ENCODE assay signal across 1 cellular context in the genomic region with DNA sequence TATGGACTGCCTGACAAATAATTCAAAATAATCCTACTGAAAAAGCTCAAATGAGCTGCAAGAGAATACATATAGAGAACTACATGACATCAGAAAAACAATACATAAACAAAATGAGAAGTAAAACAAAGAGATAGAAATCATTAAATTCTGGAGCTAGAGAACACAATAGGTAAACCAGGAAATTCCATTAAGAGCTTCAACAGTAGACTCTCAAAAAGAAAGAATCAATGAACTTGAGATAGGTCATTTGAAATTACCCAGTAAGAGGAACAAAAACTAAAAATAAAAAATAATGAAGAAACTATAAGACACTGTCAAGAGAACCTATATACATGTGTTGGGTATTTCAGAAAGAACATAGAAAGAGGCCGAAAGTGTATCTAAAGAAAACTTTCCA.
TF ChIP-seq lines count a peak whose summit lies in the region.

No MANE protein-coding gene starts in this region.

TF ChIP-seq in SK-N-SH, 30 proteins besides CTCF, POLR2A, EP300 and RAD21 (continued from another document):
- TF ChIP-seq, protein P1, sequence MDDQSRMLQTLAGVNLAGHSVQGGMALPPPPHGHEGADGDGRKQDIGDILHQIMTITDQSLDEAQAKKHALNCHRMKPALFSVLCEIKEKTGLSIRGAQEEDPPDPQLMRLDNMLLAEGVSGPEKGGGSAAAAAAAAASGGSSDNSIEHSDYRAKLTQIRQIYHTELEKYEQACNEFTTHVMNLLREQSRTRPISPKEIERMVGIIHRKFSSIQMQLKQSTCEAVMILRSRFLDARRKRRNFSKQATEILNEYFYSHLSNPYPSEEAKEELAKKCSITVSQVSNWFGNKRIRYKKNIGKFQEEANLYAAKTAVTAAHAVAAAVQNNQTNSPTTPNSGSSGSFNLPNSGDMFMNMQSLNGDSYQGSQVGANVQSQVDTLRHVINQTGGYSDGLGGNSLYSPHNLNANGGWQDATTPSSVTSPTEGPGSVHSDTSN (IDR thresholded peaks at IDR 0.05): no peak
- TF ChIP-seq RCOR1 (IDR thresholded peaks at IDR 0.05; ENCODE audit: low read length) (no peak), EZH2phosphoT487 (IDR thresholded peaks at IDR 0.05; ENCODE audit: borderline replicate concordance, low read depth) (no peak), USF2 (IDR thresholded peaks at IDR 0.05; ENCODE audit: borderline replicate concordance, low read depth, low read length) (no peak), MXI1 (IDR thresholded peaks at IDR 0.05; ENCODE audit: low read depth, low read length) (no peak), GABPA (IDR thresholded peaks at IDR 0.05; ENCODE audit: low read depth) (no peak), FOSL2 (IDR thresholded peaks at IDR 0.05; ENCODE audit: borderline replicate concordance, low read depth) (no peak), FOXM1 (IDR thresholded peaks at IDR 0.05; ENCODE audit: low read depth) (no peak)
